ENCODE assay signal across 7 cellular contexts in the genomic region with DNA sequence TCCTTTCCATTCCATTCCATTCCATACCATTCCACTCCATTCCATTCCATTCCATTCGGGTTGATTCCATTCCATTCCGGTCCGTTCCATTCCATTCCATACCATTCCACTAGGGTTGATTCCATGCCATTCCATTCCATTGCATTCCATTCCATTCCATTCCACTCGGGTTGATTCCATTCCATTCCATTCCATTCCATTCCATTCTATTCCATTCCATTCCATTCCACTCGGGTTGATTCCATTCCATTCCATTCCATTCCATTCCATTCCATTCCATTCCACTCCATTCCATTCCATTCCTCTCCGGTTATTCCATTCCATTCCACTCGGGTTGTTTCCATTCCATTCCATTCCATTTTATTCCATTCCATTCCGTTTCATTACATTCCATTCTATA.
DNase-seq lines count a peak whose midpoint lies in the region; ATAC-seq and TF ChIP-seq lines count a peak whose summit lies in the region.
"Not testable (repeated sequence)": the region's sequence is repeated elsewhere in the genome, so short reads cannot be mapped to it uniquely, and the experiment has no call there.

No MANE protein-coding gene starts in this region.

- H3K9me3 ChIP-seq in heart left ventricle = not testable (repeated sequence)

- not testable (repeated sequence) for H3K36me3 ChIP-seq in heart left ventricle

- H3K36me3 Mint-ChIP-seq in WTC11 = peaks cover 53% of the 10 kb centered on the region
- not testable (repeated sequence) for H3K36me3 Mint-ChIP-seq in natural killer cell

- H3K4me3 Mint-ChIP-seq in WTC11, natural killer cell: not testable (repeated sequence)

- not testable (repeated sequence) for H3K27ac Mint-ChIP-seq in WTC11, natural killer cell

- H3K9me3 Mint-ChIP-seq in WTC11 (peaks cover 42% of the 10 kb centered on the region), natural killer cell (peaks cover 35 to 36% of the 10 kb centered on the region in 2 donors)

- H3K27ac ChIP-seq in heart left ventricle = not testable (repeated sequence)

- not testable (repeated sequence) for H3K4me1 Mint-ChIP-seq in WTC11, natural killer cell

- WGBS in heart left ventricle, 4 donors = 65 to 81% (median 73%) methylated on average over 7 to 8 of the region's 8 CpGs

- not testable (repeated sequence) for H3K4me3 ChIP-seq in heart left ventricle

- not testable (repeated sequence) for TF ChIP-seq CTCF in WTC11 (IDR thresholded peaks at IDR 0.05); heart left ventricle (IDR thresholded peaks at IDR 0.05); natural killer cell (IDR thresholded peaks at IDR 0.05)

- not testable (repeated sequence) for H3K27me3 ChIP-seq in heart left ventricle

- not testable (repeated sequence) for TF ChIP-seq POLR2A in heart left ventricle (IDR thresholded peaks at IDR 0.05)

- peaks cover 47% of the 10 kb centered on the region for H3K27me3 Mint-ChIP-seq in WTC11 (ENCODE audit: low read depth)
- not testable (repeated sequence) for H3K27me3 Mint-ChIP-seq in natural killer cell (ENCODE audit: low read depth in 2 of 2)

- not testable (repeated sequence) for DNase-seq in WTC11 (ENCODE audit: low spot score); heart left ventricle; natural killer cell

- POLR2A ChIA-PET in WTC11 (lab: Charles Lee) = not testable (repeated sequence)

- H3K4me1 ChIP-seq in heart left ventricle = not testable (repeated sequence)

- intact Hi-C loops in heart left ventricle (cut with DNase I); natural killer cell (cut with micrococcal nuclease): not testable (repeated sequence)

- CTCF ChIA-PET in WTC11 (lab: Charles Lee) = not testable (repeated sequence)

- peak; percentile 40 for ATAC-seq in GM18873 (IDR thresholded peaks at IDR 0.05; ENCODE audit: low FRiP score, unreplicated experiment)
- ATAC-seq in GM21526 (IDR thresholded peaks at IDR 0.05; ENCODE audit: low FRiP score, unreplicated experiment) = peak; percentile 50
- peak; percentile 45 for ATAC-seq in HG02885 (IDR thresholded peaks at IDR 0.05; ENCODE audit: poor library complexity, unreplicated experiment)
- ATAC-seq in HG03378 (IDR thresholded peaks at IDR 0.05; ENCODE audit: unreplicated experiment) = peak; percentile 44
- ATAC-seq in WTC11 = peak; percentile 41
- ATAC-seq in heart left ventricle = peak; percentile 73 to 81 (median 78)
- peak in 2 of 3 donors; percentile 53 to 65 for ATAC-seq in natural killer cell
